Comparison of ENCODE assay signal across 9 cellular contexts in genomic region chr21:44846201-44846484, GRCh38. TPM values are rescaled to one million over a fixed set of nuclear protein-coding genes. Genes with fewer than 3 reads are reported as not detected.
DNase-seq lines count a peak whose midpoint lies in the region; TF ChIP-seq lines count a peak whose summit lies in the region.
"Had no signal": no experiment of that assay in that cellular context is flagged by ENCODE, and none has a peak within 500 bp of the region (broad histone marks: within the 10 kb centered on the region; RNA-seq: fewer than 3 reads in every experiment).

No MANE protein-coding gene starts in this region.

- no peak overlapping the region for H3K14ac ChIP-seq in trophoblast cell (ENCODE audit: low read length)

- no peak overlapping the region for H2BK12ac ChIP-seq in trophoblast cell (ENCODE audit: low read length)

- POLR2A ChIA-PET in CD4-positive, alpha-beta memory T cell (lab: Charles Lee; ENCODE audit: partially characterized antibody), result interaction anchor here (0.7 to 1.6 kb wide), 7 partner anchors 18 to 86 kb away, joined by 3 to 9 read pairs (median 4); partner anchors contain the start of genes PTTG1IP and UBE2G2

- H4K8ac ChIP-seq in trophoblast cell (ENCODE audit: low read depth, low read length), result no peak overlapping the region

- peak overlapping the region; percentile 14 to 25 for H3K4me3 ChIP-seq in CD4-positive, alpha-beta memory T cell (ENCODE audit: low read length in 2 of 2)
- H3K4me3 ChIP-seq in OCI-LY3 (ENCODE audit: low read length), result peak overlapping the region; percentile 56; the same call in 1 of the 2 replicates
- H3K4me3 ChIP-seq in endodermal cell (ENCODE audit: low read length), result no peak overlapping the region
- H3K4me3 ChIP-seq in trophoblast cell (ENCODE audit: low read depth, low read length), result no peak overlapping the region

- peak overlapping the region; percentile 14 for H4K91ac ChIP-seq in trophoblast cell (ENCODE audit: low read depth, low read length)

- no peak overlapping the region for H2AK5ac ChIP-seq in trophoblast cell (ENCODE audit: low read length)

- H3K4me2 ChIP-seq in OCI-LY3 (ENCODE audit: low read length) (peak overlapping the region; percentile 62), trophoblast cell (ENCODE audit: low read length) (peak overlapping the region; percentile 61)

- H3K79me2 ChIP-seq in OCI-LY3 (ENCODE audit: low read length), result no peaks in the 10 kb centered on the region
- H3K79me2 ChIP-seq in trophoblast cell (ENCODE audit: control insufficient read depth, insufficient read depth, low read length, poor library complexity), result no peaks in the 10 kb centered on the region

- CTCF ChIA-PET in CD4-positive, alpha-beta memory T cell (lab: Charles Lee; ENCODE audit: partially characterized antibody), result interaction anchor here (0.8 to 1.8 kb wide), 10 partner anchors 18 to 335 kb away, joined by 3 to 10 read pairs (median 4); partner anchors contain the start of gene UBE2G2

- H3K4ac ChIP-seq in trophoblast cell (ENCODE audit: low read depth, low read length), result no peak overlapping the region

- no peak overlapping the region for H2BK120ac ChIP-seq in trophoblast cell (ENCODE audit: insufficient read depth, low read length, poor library complexity)

- H4K20me1 ChIP-seq in OCI-LY3 (ENCODE audit: insufficient read depth, low read length), result no peaks in the 10 kb centered on the region

- peak overlapping the region; percentile 19 for H3K27ac ChIP-seq in CD4-positive, alpha-beta memory T cell (ENCODE audit: low read depth, low read length)
- no peak overlapping the region for H3K27ac ChIP-seq in OCI-LY3 (ENCODE audit: low read length)
- H3K27ac ChIP-seq in endodermal cell (ENCODE audit: low read depth, low read length), result no peak overlapping the region
- H3K27ac ChIP-seq in trophoblast cell (ENCODE audit: low read depth, low read length), result no peak overlapping the region

- 75 to 80% methylated on average over 1 of the region's 1 CpG for WGBS in endodermal cell (ENCODE audit: insufficient coverage in 1 of 2, insufficient read length in 1 of 2), 2 experiments
- WGBS in trophoblast cell (ENCODE audit: extremely low coverage, insufficient coverage, insufficient read length), result no CpG with 5 or more reads among the region's 1 CpG

- peaks cover 19% of the 10 kb centered on the region for H3K4me1 ChIP-seq in CD4-positive, alpha-beta memory T cell (ENCODE audit: insufficient read depth, low read length)
- H3K4me1 ChIP-seq in OCI-LY3 (ENCODE audit: low read length), result no peaks in the 10 kb centered on the region
- no peaks in the 10 kb centered on the region for H3K4me1 ChIP-seq in endodermal cell (ENCODE audit: control insufficient read depth, insufficient read depth, low read length)
- H3K4me1 ChIP-seq in trophoblast cell (ENCODE audit: control insufficient read depth in 1 of 2, insufficient read depth in 2 of 2, low read length in 2 of 2), result peaks cover 13 to 17% of the 10 kb centered on the region in 2 experiments

- peaks cover 6 to 28% (median 18%) of the 10 kb centered on the region in 4 donors for H3K4me1 Mint-ChIP-seq in CD4-positive, alpha-beta memory T cell
- peaks cover 11% of the 10 kb centered on the region for H3K4me1 Mint-ChIP-seq in endodermal cell

- H3K4me3 Mint-ChIP-seq in CD4-positive, alpha-beta memory T cell, result peak overlapping the region; percentile 48 to 83 (median 70)
- peak overlapping the region; percentile 48 for H3K4me3 Mint-ChIP-seq in endodermal cell

- no peak overlapping the region for H3K23ac ChIP-seq in trophoblast cell (ENCODE audit: low read length)

- no peak overlapping the region for H2BK5ac ChIP-seq in trophoblast cell (ENCODE audit: low read depth, low read length, poor library complexity)

- H3K9ac ChIP-seq in OCI-LY3 (ENCODE audit: low read length) (no peak overlapping the region), endodermal cell (ENCODE audit: extremely low read depth, low read length, poor library complexity, severe bottlenecking) (no peak overlapping the region), trophoblast cell (ENCODE audit: low read length) (no peak overlapping the region)

- TF ChIP-seq CTCF in OCI-LY3 (IDR thresholded peaks at IDR 0.05; ENCODE audit: low read depth, low read length), result no peak
- no peak for TF ChIP-seq CTCF in endodermal cell (conservative IDR thresholded peaks at IDR 0.05)

- H3K9me3 ChIP-seq in CD4-positive, alpha-beta memory T cell (ENCODE audit: control insufficient read depth in 1 of 2, low read length in 2 of 2), result no peaks in the 10 kb centered on the region
- H3K9me3 ChIP-seq in OCI-LY3 (ENCODE audit: insufficient read depth, low read length) (no peaks in the 10 kb centered on the region), endodermal cell (ENCODE audit: control insufficient read depth, low read length) (no peaks in the 10 kb centered on the region), trophoblast cell (ENCODE audit: insufficient read depth, low read depth, low read length) (no peaks in the 10 kb centered on the region)

- intact Hi-C loops in CD4-positive, alpha-beta memory T cell (cut with micrococcal nuclease), result loop anchor here (1.0 to 2.0 kb wide), 2 partner anchors 29 to 45 kb away; partner anchors contain the start of gene UBE2G2

- no peak overlapping the region for H2AFZ ChIP-seq in OCI-LY3 (ENCODE audit: low read depth, low read length)
- H2AFZ ChIP-seq in trophoblast cell (ENCODE audit: insufficient read depth, low read length, poor library complexity), result no peak overlapping the region

- peaks cover 5% of the 10 kb centered on the region for H3K79me1 ChIP-seq in trophoblast cell (ENCODE audit: low read length)

- no peaks in the 10 kb centered on the region for H3K9me3 Mint-ChIP-seq in CD4-positive, alpha-beta memory T cell
- H3K9me3 Mint-ChIP-seq in endodermal cell, result no peaks in the 10 kb centered on the region

- H3K27ac Mint-ChIP-seq in CD4-positive, alpha-beta memory T cell, result peak overlapping the region; percentile 42 to 88 (median 72)
- H3K27ac Mint-ChIP-seq in endodermal cell, result no peak overlapping the region

- H3K18ac ChIP-seq in trophoblast cell (ENCODE audit: low read length), result no peak overlapping the region

- DNase-seq in CD4-positive, alpha-beta memory T cell, result no peak
- DNase-seq in endodermal cell (no peak), trophoblast cell (no peak), LoVo (ENCODE audit: low spot score) (no peak), GM19240 (ENCODE audit: insufficient read length, low spot score) (no peak), ecto neural progenitor cell (ENCODE audit: low spot score) (no peak), KG1 (lab: John Stamatoyannopoulos, UW) (no peak)
- DNase-seq: T1000 had no signal

- no peaks in the 10 kb centered on the region for H3K27me3 ChIP-seq in CD4-positive, alpha-beta memory T cell (ENCODE audit: insufficient read depth, low read length)
- H3K27me3 ChIP-seq in OCI-LY3 (ENCODE audit: low read depth, low read length) (no peaks in the 10 kb centered on the region; the same call in 1 of the 2 replicates), endodermal cell (ENCODE audit: control insufficient read depth, insufficient read depth, low read length, poor library complexity, severe bottlenecking) (no peaks in the 10 kb centered on the region), trophoblast cell (ENCODE audit: insufficient read depth, low read length) (no peaks in the 10 kb centered on the region)

- H3K27me3 Mint-ChIP-seq in CD4-positive, alpha-beta memory T cell, result peaks cover 3 to 5% of the 10 kb centered on the region in 2 donors
- no peaks in the 10 kb centered on the region for H3K27me3 Mint-ChIP-seq in endodermal cell (ENCODE audit: insufficient read depth)

- H4K12ac ChIP-seq in trophoblast cell (ENCODE audit: low read depth, low read length), result peak overlapping the region; percentile 2

- peaks cover 13 to 24% of the 10 kb centered on the region in 2 donors for H3K36me3 Mint-ChIP-seq in CD4-positive, alpha-beta memory T cell
- H3K36me3 Mint-ChIP-seq in endodermal cell (ENCODE audit: low read depth), result peaks cover 25% of the 10 kb centered on the region

- H3K36me3 ChIP-seq in CD4-positive, alpha-beta memory T cell (ENCODE audit: insufficient read depth, low read length), result peaks cover 21% of the 10 kb centered on the region
- H3K36me3 ChIP-seq in OCI-LY3 (replicated peaks; ENCODE audit: low read depth, low read length) (peaks cover 3% of the 10 kb centered on the region), endodermal cell (ENCODE audit: control insufficient read depth, insufficient read depth, low read length) (peaks cover 22% of the 10 kb centered on the region), trophoblast cell (ENCODE audit: control insufficient read depth in 1 of 2, insufficient read depth in 2 of 2, low read length in 2 of 2) (peaks cover 24% of the 10 kb centered on the region in 2 experiments)

RNA-seq across cellular contexts. Expression of gene PTTG1IP, which starts 27.3 kb away (rescaled TPM):
- total RNA-seq in CD4-positive, alpha-beta memory T cell, result 100 to 1,000 TPM in 1 of 2 experiments, 10 to 100 TPM in 1; 98.7 to 110 TPM
- polyA plus RNA-seq in CD4-positive, alpha-beta memory T cell, result 10 to 100 TPM; 84.8 to 92.4 TPM
- total RNA-seq in endodermal cell, result 100 to 1,000 TPM; 155 to 168 TPM
- 225 TPM for polyA plus RNA-seq in endodermal cell (2013, experiment 1 of 2)
- 224 TPM for polyA plus RNA-seq in endodermal cell (2013, experiment 2 of 2)
- polyA plus RNA-seq in trophoblast cell (2013), result 258 and 262 TPM in 2 replicates

RNA-seq across cellular contexts. Expression of gene SUMO3, which starts 28.3 kb away (rescaled TPM):
- total RNA-seq in CD4-positive, alpha-beta memory T cell, result 10 to 100 TPM; 36.3 to 37.3 TPM
- 10 to 100 TPM; 74.9 to 99.7 TPM for polyA plus RNA-seq in CD4-positive, alpha-beta memory T cell
- total RNA-seq in endodermal cell, result 10 to 100 TPM; 79.5 to 96.4 TPM
- polyA plus RNA-seq in endodermal cell (2013, experiment 1 of 2), result 123 TPM
- polyA plus RNA-seq in endodermal cell (2013, experiment 2 of 2), result 111 TPM
- 92.0 and 98.8 TPM in 2 replicates for polyA plus RNA-seq in trophoblast cell (2013)

RNA-seq across cellular contexts. Expression of gene UBE2G2, which starts 44.5 kb away (rescaled TPM):
- 100 to 1,000 TPM; 125 to 131 TPM for total RNA-seq in CD4-positive, alpha-beta memory T cell
- polyA plus RNA-seq in CD4-positive, alpha-beta memory T cell, result 10 to 100 TPM; 51.8 to 65.9 TPM
- total RNA-seq in endodermal cell, result 10 to 100 TPM; 84.0 to 84.8 TPM
- polyA plus RNA-seq in endodermal cell (2013, experiment 1 of 2), result 75.0 TPM
- polyA plus RNA-seq in endodermal cell (2013, experiment 2 of 2), result 63.5 TPM
- polyA plus RNA-seq in trophoblast cell (2013), result 31.5 and 32.1 TPM in 2 replicates

Comparison
In these comparisons a context has a peak if more than half of its experiments do, and no peak if none do; other contexts are left out.
1. H3K4me3 ChIP-seq: peak in CD4-positive, alpha-beta memory T cell (2 of 2) and OCI-LY3 (single experiment); none in endodermal cell (single experiment) and trophoblast cell (single experiment).